Comparison of ENCODE assay signal across 1 cellular context in genomic region chr9:127136880-127137639, GRCh38.
TF ChIP-seq lines count a peak whose summit lies in the region.

No MANE protein-coding gene starts in this region.

TF ChIP-seq in IMR-90, 13 proteins besides CTCF, POLR2A, EP300 and RAD21:
- no peak for TF ChIP-seq CHD1 (IDR thresholded peaks at IDR 0.05; ENCODE audit: low read depth, low read length)
- TF ChIP-seq ELK1 (IDR thresholded peaks at IDR 0.05; ENCODE audit: borderline replicate concordance, low read depth, low read length): no peak
- no peak for TF ChIP-seq BHLHE40 (IDR thresholded peaks at IDR 0.05; ENCODE audit: low read depth, low read length)
- no peak for TF ChIP-seq MXI1 (IDR thresholded peaks at IDR 0.05; ENCODE audit: borderline replicate concordance, low read depth, low read length)
- TF ChIP-seq MAFK (IDR thresholded peaks at IDR 0.05; ENCODE audit: low read depth, low read length): no peak
- no peak for TF ChIP-seq CEBPB (IDR thresholded peaks at IDR 0.05; ENCODE audit: low read depth, low read length)
- no peak for TF ChIP-seq FOS (IDR thresholded peaks at IDR 0.05; ENCODE audit: low read depth, low read length)
- no peak for TF ChIP-seq NFE2L2 (IDR thresholded peaks at IDR 0.05; ENCODE audit: low read depth, low read length)
- no peak for TF ChIP-seq USF2 (IDR thresholded peaks at IDR 0.05; ENCODE audit: low read depth, low read length)
- TF ChIP-seq MAZ (IDR thresholded peaks at IDR 0.05; ENCODE audit: borderline replicate concordance, low read depth, low read length): no peak
- TF ChIP-seq SMC3 (IDR thresholded peaks at IDR 0.05; ENCODE audit: low read depth, low read length): no peak
- TF ChIP-seq RCOR1 (IDR thresholded peaks at IDR 0.05; ENCODE audit: insufficient replicate concordance, low read length): no peak
- TF ChIP-seq RFX5 (IDR thresholded peaks at IDR 0.05; ENCODE audit: low read depth, low read length): no peak
